ENCODE assay signal across 10 cellular contexts in the genomic region with DNA sequence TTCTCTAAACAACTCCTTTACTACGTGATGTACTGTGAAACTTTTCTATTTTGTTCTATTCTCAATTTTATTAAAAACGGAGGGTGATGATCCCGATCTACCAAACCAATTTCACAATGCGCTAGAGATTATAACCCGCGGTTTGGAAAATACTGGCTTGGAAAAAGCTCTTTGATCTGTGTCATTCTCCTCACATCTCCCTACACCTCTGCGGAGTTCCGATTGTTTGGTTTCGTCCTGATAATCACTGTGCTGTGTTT. TPM values are rescaled to one million over a fixed set of nuclear protein-coding genes. Genes with fewer than 3 reads are reported as not detected.
DNase-seq lines count a peak whose midpoint lies in the region; ATAC-seq, FAIRE-seq and TF ChIP-seq lines count a peak whose summit lies in the region.
"Had no signal": no experiment of that assay in that cellular context is flagged by ENCODE, and none has a peak within 500 bp of the region (broad histone marks: within the 10 kb centered on the region; RNA-seq: fewer than 3 reads in every experiment).

No MANE protein-coding gene starts in this region.

- POLR2A ChIA-PET in A549 (lab: Yijun Ruan, JAX), result interaction anchor here (0.6 to 2.4 kb wide), 8 partner anchors 11 to 393 kb away, joined by 3 to 12 read pairs (median 4); no protein-coding TSS in a partner anchor

- H3K4me3 ChIP-seq in A549 (peak overlapping the region; percentile 94), muscle layer of colon (ENCODE audit: low read depth in 1 of 2, low read length in 2 of 2) (peak overlapping the region; percentile 75 to 92)
- H3K4me3 ChIP-seq in Jurkat, Clone E6-1 (ENCODE audit: low read length), result peak overlapping the region; percentile 71
- H3K4me3 ChIP-seq in effector memory CD4-positive, alpha-beta T cell (ENCODE audit: insufficient read depth, low read depth, low read length, poor library complexity, severe bottlenecking), result peak overlapping the region; percentile 76

- H3K27ac ChIP-seq in A549, result peak overlapping the region; percentile 92
- H3K27ac ChIP-seq in effector memory CD4-positive, alpha-beta T cell (ENCODE audit: insufficient read depth, low read length, poor library complexity, severe bottlenecking), result peak overlapping the region; percentile 77
- peak overlapping the region; percentile 84 for H3K27ac ChIP-seq in muscle layer of colon (ENCODE audit: low read depth, low read length)

- no peaks in the 10 kb centered on the region for H3K27me3 ChIP-seq in effector memory CD4-positive, alpha-beta T cell (replicated peaks; ENCODE audit: control insufficient read depth, insufficient read depth, low read length, poor library complexity, severe bottlenecking)
- H3K27me3 ChIP-seq in muscle layer of colon (ENCODE audit: control insufficient read depth in 1 of 2, insufficient read depth in 2 of 2, low read length in 2 of 2), result no peaks in the 10 kb centered on the region

- H3K9me3 ChIP-seq in A549 (no peaks in the 10 kb centered on the region), muscle layer of colon (ENCODE audit: low read length) (no peaks in the 10 kb centered on the region)
- no peaks in the 10 kb centered on the region for H3K9me3 ChIP-seq in effector memory CD4-positive, alpha-beta T cell (ENCODE audit: control insufficient read depth, low read length)

- DNase-seq in A549 (ENCODE audit: low read depth in 1 of 2, low spot score in 1 of 2) (no peak), NCI-H510A (lab: John Stamatoyannopoulos, UW) (no peak), progenitor cell of endocrine pancreas (ENCODE audit: low spot score, unreplicated experiment) (no peak), kidney tubule cell (ENCODE audit: low spot score) (no peak)
- no peak for DNase-seq in Jurkat, Clone E6-1 (ENCODE audit: low read depth, low spot score)
- no peak for DNase-seq in effector memory CD4-positive, alpha-beta T cell
- no peak for DNase-seq in effector CD8-positive, alpha-beta T cell (lab: John Stamatoyannopoulos, UW)

- FAIRE-seq in A549 (lab: Jason Lieb, UNC), result no peak

- ATAC-seq in A549, result no peak

- peak overlapping the region; percentile 93 for H3K4me2 ChIP-seq in A549

- H3K4me1 ChIP-seq in A549 (peaks cover 41% of the 10 kb centered on the region), muscle layer of colon (ENCODE audit: insufficient read depth, low read length) (peaks cover 17% of the 10 kb centered on the region)
- H3K4me1 ChIP-seq in effector memory CD4-positive, alpha-beta T cell (ENCODE audit: control insufficient read depth, insufficient read depth, low read length, poor library complexity, severe bottlenecking), result peaks cover 6% of the 10 kb centered on the region

- WGBS in A549 (ENCODE audit: missing lambda C conversion rate), result 1% methylated on average over 9 of the region's 9 CpGs

- peak overlapping the region; percentile 85 for H3K9ac ChIP-seq in muscle layer of colon (ENCODE audit: low read length)

- TF ChIP-seq CTCF in A549 (IDR thresholded peaks at IDR 0.05) (no peak), progenitor cell of endocrine pancreas (IDR thresholded peaks at IDR 0.05; ENCODE audit: unreplicated experiment) (no peak)

- CTCF ChIA-PET in A549 (lab: Yijun Ruan, JAX), result interaction anchor here (0.6 to 1.3 kb wide), 5 partner anchors 12 to 378 kb away, joined by 3 to 5 read pairs (median 3); no protein-coding TSS in a partner anchor

- TF ChIP-seq EP300 in A549 (IDR thresholded peaks at IDR 0.05), result no peak

- no peak overlapping the region for H3K27ac Mint-ChIP-seq in progenitor cell of endocrine pancreas
- H3K27ac Mint-ChIP-seq: activated T-helper 2 cell treated with anti-CD3 and anti-CD28 coated beads, Interferon-gamma antibody, Interleukin-2, Interleukin-4, amounts not matched to agents 10 μg/mL and 5 μg/mL and 100 μg/mL, durations not matched to agents 14 hours and 24 hours and 36 hours had no signal

- no peak for TF ChIP-seq RAD21 in A549 (conservative IDR thresholded peaks at IDR 0.05 in 1 of 2, IDR thresholded peaks at IDR 0.05 in 1 of 2)

- no peaks in the 10 kb centered on the region for H3K36me3 Mint-ChIP-seq in progenitor cell of endocrine pancreas (ENCODE audit: insufficient read depth)
- H3K36me3 Mint-ChIP-seq: immature natural killer cell had no signal

- no peaks in the 10 kb centered on the region for H3K9me3 Mint-ChIP-seq in progenitor cell of endocrine pancreas (ENCODE audit: low read depth)
- H3K9me3 Mint-ChIP-seq: activated T-helper 2 cell treated with anti-CD3 and anti-CD28 coated beads, Interferon-gamma antibody, Interleukin-2, Interleukin-4, amounts not matched to agents 10 μg/mL and 5 μg/mL and 100 μg/mL, durations not matched to agents 14 hours and 24 hours and 36 hours; immature natural killer cell had no signal

- H3K4me1 Mint-ChIP-seq in progenitor cell of endocrine pancreas (ENCODE audit: low read depth), result peaks cover 32% of the 10 kb centered on the region

- no peak for TF ChIP-seq POLR2A in A549 (IDR thresholded peaks at IDR 0.05; ENCODE audit: low read length)

- H3K36me3 ChIP-seq in effector memory CD4-positive, alpha-beta T cell (ENCODE audit: control insufficient read depth, insufficient read depth, low read length), result no peaks in the 10 kb centered on the region
- no peaks in the 10 kb centered on the region for H3K36me3 ChIP-seq in muscle layer of colon (ENCODE audit: insufficient read depth, low read length)

- H3K4me3 Mint-ChIP-seq in progenitor cell of endocrine pancreas (ENCODE audit: low read depth), result no peak overlapping the region

- H3K27me3 Mint-ChIP-seq in progenitor cell of endocrine pancreas, result peaks cover 3% of the 10 kb centered on the region

TF ChIP-seq in A549, 52 proteins besides CTCF, POLR2A, EP300 and RAD21:
- TF ChIP-seq NPAS2 (CRISPR knock-in tag; IDR thresholded peaks at IDR 0.05; ENCODE audit: borderline replicate concordance) (no peak), FOXS1 (CRISPR knock-in tag; IDR thresholded peaks at IDR 0.05) (no peak), ZFP36 (IDR thresholded peaks at IDR 0.05; ENCODE audit: borderline replicate concordance, partially characterized antibody) (no peak), HES2 (IDR thresholded peaks at IDR 0.05) (no peak), HDAC2 (IDR thresholded peaks at IDR 0.05) (no peak), CHD4 (IDR thresholded peaks at IDR 0.05; ENCODE audit: borderline replicate concordance) (no peak), RFX5 (IDR thresholded peaks at IDR 0.05) (no peak), KDM1A (IDR thresholded peaks at IDR 0.05; ENCODE audit: low read depth) (no peak), CBX2 (IDR thresholded peaks at IDR 0.05; ENCODE audit: borderline replicate concordance, low read depth) (no peak), NR3C1 (IDR thresholded peaks at IDR 0.05) (no peak), MAZ (IDR thresholded peaks at IDR 0.05; ENCODE audit: borderline replicate concordance, low read depth, low read length) (no peak), ATOH8 (CRISPR knock-in tag; IDR thresholded peaks at IDR 0.05; ENCODE audit: low read depth) (no peak), FOSL2 (IDR thresholded peaks at IDR 0.05) (no peak), FOSL2 (CRISPR knock-in tag; IDR thresholded peaks at IDR 0.05) (no peak)
- TF ChIP-seq, protein P1, sequence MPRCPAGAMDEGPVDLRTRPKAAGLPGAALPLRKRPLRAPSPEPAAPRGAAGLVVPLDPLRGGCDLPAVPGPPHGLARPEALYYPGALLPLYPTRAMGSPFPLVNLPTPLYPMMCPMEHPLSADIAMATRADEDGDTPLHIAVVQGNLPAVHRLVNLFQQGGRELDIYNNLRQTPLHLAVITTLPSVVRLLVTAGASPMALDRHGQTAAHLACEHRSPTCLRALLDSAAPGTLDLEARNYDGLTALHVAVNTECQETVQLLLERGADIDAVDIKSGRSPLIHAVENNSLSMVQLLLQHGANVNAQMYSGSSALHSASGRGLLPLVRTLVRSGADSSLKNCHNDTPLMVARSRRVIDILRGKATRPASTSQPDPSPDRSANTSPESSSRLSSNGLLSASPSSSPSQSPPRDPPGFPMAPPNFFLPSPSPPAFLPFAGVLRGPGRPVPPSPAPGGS (IDR thresholded peaks at IDR 0.05), result no peak

RNA-seq across cellular contexts. Expression of gene ABCD3, which starts 0.6 kb away (rescaled TPM):
- 34.5 and 44.8 TPM in 2 replicates for polyA plus RNA-seq in A549 (2011; rRNA removed)
- polyA plus RNA-seq in A549 (2012; cell fraction: cytosol; rRNA removed), result 7.3 and 8.0 TPM in 2 replicates
- 4.2 and 9.3 TPM in 2 replicates for polyA plus RNA-seq in A549 (2012; cell fraction: nucleus; rRNA removed)
- 31.3 to 34.1 TPM (median 32.3 TPM) in 3 replicates for polyA plus RNA-seq in A549 (2017; fragmentation: RNase III; extraction: RNeasy Plus Mini Kit Qiagen cat#74134 plus additional on column Dnase treatment)
- polyA minus RNA-seq in A549 (2011; rRNA and poly(A)+ RNA removed), result 17.1 and 18.0 TPM in 2 replicates
- 37.1 TPM for polyA plus RNA-seq in Jurkat, Clone E6-1 (2012; ENCODE audit: insufficient read depth, insufficient read length)
- 43.2 and 50.2 TPM in 2 replicates for total RNA-seq in progenitor cell of endocrine pancreas
